Comparison of ENCODE assay signal across 2 cellular contexts in the genomic region with DNA sequence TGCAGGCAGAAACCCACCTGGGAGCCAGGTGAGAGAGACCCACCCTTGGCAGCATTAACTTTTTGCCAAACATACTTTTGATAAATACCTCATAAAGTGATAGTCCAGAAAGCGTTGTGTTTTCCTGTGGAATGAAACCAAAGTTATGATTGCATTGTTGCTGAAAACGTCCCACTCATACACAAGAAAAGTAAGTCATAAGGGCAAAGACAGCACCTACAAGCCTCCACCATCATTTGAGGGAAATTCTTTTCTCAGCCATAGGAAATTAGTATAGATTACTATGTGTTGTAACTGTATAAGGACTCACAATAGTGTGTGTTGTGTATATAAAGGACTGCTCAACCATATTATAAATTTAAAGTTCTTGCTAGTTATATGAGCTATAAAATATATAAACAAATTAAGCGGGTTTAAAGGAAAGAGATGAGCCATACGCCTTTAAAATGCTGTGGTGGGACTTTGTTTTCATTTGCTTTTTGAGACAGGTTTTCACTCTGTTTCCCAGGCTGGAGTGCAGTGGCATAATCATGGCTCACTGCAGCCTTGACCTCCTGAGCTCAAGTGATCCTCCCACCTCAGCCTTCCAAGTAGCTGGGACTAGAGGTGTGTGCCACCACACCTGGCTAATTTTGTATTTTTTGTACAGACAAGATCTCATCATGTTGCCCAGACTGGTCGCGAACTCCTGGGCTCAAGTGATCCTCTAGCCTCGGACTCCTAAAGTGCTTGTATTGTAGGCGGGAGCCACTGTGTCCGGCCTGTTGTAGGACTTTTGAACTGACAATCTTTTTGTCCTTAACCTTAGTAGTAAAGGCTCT.
TF ChIP-seq lines count a peak whose summit lies in the region.

No MANE protein-coding gene starts in this region.

TF ChIP-seq in HCT116, 20 proteins besides CTCF, POLR2A, EP300 and RAD21:
- TF ChIP-seq ATF3 (IDR thresholded peaks at IDR 0.05) (no peak), TCF7L2 (IDR thresholded peaks at IDR 0.05; ENCODE audit: borderline replicate concordance, extremely low read depth, insufficient read depth, insufficient read length) (no peak), REST (IDR thresholded peaks at IDR 0.05; ENCODE audit: low read depth) (no peak), JUND (IDR thresholded peaks at IDR 0.05) (no peak), EZH2phosphoT487 (IDR thresholded peaks at IDR 0.05; ENCODE audit: borderline replicate concordance) (no peak), CBX3 (IDR thresholded peaks at IDR 0.05; ENCODE audit: low read depth) (no peak), CEBPB (IDR thresholded peaks at IDR 0.05; ENCODE audit: low read depth) (no peak), MAX (IDR thresholded peaks at IDR 0.05) (no peak)
- TF ChIP-seq, protein P1, sequence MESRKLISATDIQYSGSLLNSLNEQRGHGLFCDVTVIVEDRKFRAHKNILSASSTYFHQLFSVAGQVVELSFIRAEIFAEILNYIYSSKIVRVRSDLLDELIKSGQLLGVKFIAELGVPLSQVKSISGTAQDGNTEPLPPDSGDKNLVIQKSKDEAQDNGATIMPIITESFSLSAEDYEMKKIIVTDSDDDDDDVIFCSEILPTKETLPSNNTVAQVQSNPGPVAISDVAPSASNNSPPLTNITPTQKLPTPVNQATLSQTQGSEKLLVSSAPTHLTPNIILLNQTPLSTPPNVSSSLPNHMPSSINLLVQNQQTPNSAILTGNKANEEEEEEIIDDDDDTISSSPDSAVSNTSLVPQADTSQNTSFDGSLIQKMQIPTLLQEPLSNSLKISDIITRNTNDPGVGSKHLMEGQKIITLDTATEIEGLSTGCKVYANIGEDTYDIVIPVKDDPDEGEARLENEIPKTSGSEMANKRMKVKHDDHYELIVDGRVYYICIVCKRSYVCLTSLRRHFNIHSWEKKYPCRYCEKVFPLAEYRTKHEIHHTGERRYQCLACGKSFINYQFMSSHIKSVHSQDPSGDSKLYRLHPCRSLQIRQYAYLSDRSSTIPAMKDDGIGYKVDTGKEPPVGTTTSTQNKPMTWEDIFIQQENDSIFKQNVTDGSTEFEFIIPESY (IDR thresholded peaks at IDR 0.05; ENCODE audit: extremely low read depth, insufficient replicate concordance, low read length): no peak

TF ChIP-seq in HEK293T, 16 proteins besides CTCF, POLR2A, EP300 and RAD21 (continued from another document):
- TF ChIP-seq SUZ12 (IDR thresholded peaks at IDR 0.05) (no peak), ELF4 (IDR thresholded peaks at IDR 0.05) (no peak), NFRKB (IDR thresholded peaks at IDR 0.05) (no peak), FOXK2 (IDR thresholded peaks at IDR 0.05) (no peak), SP1 (IDR thresholded peaks at IDR 0.05) (no peak), ZNF384 (IDR thresholded peaks at IDR 0.05) (no peak), TARDBP (IDR thresholded peaks at IDR 0.05) (no peak), FOXA1 (IDR thresholded peaks at IDR 0.05) (no peak), CTBP1 (IDR thresholded peaks at IDR 0.05; ENCODE audit: borderline replicate concordance) (no peak), PKNOX1 (IDR thresholded peaks at IDR 0.05) (no peak)
